In genomic region chr2:207166349-207167128, GRCh38 we compare ENCODE assay signal across 8 cellular contexts. TPM values are rescaled to one million over a fixed set of nuclear protein-coding genes. Genes with fewer than 3 reads are reported as not detected.
DNase-seq lines count a peak whose midpoint lies in the region; ATAC-seq and TF ChIP-seq lines count a peak whose summit lies in the region.

No MANE protein-coding gene starts in this region.

- peaks cover 0 to 12% of the 10 kb centered on the region in 2 donors for H3K4me1 ChIP-seq in naive thymus-derived CD4-positive, alpha-beta T cell (ENCODE audit: control insufficient read depth in 2 of 2, insufficient read depth in 2 of 2, low read length in 2 of 2)

- H3K36me3 ChIP-seq in naive thymus-derived CD4-positive, alpha-beta T cell (ENCODE audit: control insufficient read depth in 2 of 3, insufficient read depth in 3 of 3, low read length in 3 of 3) = no peaks in the 10 kb centered on the region

- H3K27ac ChIP-seq in naive thymus-derived CD4-positive, alpha-beta T cell (ENCODE audit: low read depth, low read length) = peak overlapping the region; percentile 100

- peaks cover 41% of the 10 kb centered on the region for H3K4me1 Mint-ChIP-seq in activated T-helper 2 cell treated with anti-CD3 and anti-CD28 coated beads, Interferon-gamma antibody, Interleukin-2, Interleukin-4, amounts not matched to agents 10 μg/mL and 5 μg/mL and 100 μg/mL, durations not matched to agents 14 hours and 24 hours and 36 hours (ENCODE audit: low read depth)
- peaks cover 28 to 43% (median 31%) of the 10 kb centered on the region in 7 donors for H3K4me1 Mint-ChIP-seq in naive thymus-derived CD4-positive, alpha-beta T cell

- POLR2A ChIA-PET in naive thymus-derived CD4-positive, alpha-beta T cell (lab: Charles Lee) = interaction anchor here (0.6 to 9.2 kb wide), 44 partner anchors 11 to 1083 kb away, joined by 3 to 433 read pairs (median 6); partner anchors contain the start of genes CCNYL1, CREB1, EEF1B2 and FASTKD2

- TF ChIP-seq CTCF in fibroblast of mammary gland (conservative IDR thresholded peaks at IDR 0.05; ENCODE audit: control insufficient read depth, insufficient read depth, low read depth, low read length) = no peak

- H3K27me3 Mint-ChIP-seq in activated T-helper 2 cell treated with anti-CD3 and anti-CD28 coated beads, Interferon-gamma antibody, Interleukin-2, Interleukin-4, amounts not matched to agents 10 μg/mL and 5 μg/mL and 100 μg/mL, durations not matched to agents 14 hours and 24 hours and 36 hours (ENCODE audit: low read depth) = no peaks in the 10 kb centered on the region
- peaks cover 0 to 2% (median 0%) of the 10 kb centered on the region in 5 donors for H3K27me3 Mint-ChIP-seq in naive thymus-derived CD4-positive, alpha-beta T cell

- peak overlapping the region; percentile 98 for H3K4me3 Mint-ChIP-seq in activated T-helper 2 cell treated with anti-CD3 and anti-CD28 coated beads, Interferon-gamma antibody, Interleukin-2, Interleukin-4, amounts not matched to agents 10 μg/mL and 5 μg/mL and 100 μg/mL, durations not matched to agents 14 hours and 24 hours and 36 hours (ENCODE audit: low read depth)
- H3K4me3 Mint-ChIP-seq in naive thymus-derived CD4-positive, alpha-beta T cell = peak overlapping the region; percentile 94 to 100 (median 98)

- ATAC-seq in GM21360 (IDR thresholded peaks at IDR 0.05; ENCODE audit: unreplicated experiment) = peak; percentile 48
- ATAC-seq in naive thymus-derived CD4-positive, alpha-beta T cell = peak; percentile 65

- DNase-seq in DMS 273 treated with DMSO at 0.1 percent for 48 hours (lab: John Stamatoyannopoulos, UW) (peak; percentile 16), HK-2 (ENCODE audit: unreplicated experiment) (peak; percentile 81), fibroblast of mammary gland (ENCODE audit: low read depth) (peak; percentile 76), stromal cell of bone marrow (ENCODE audit: low read depth) (peak; percentile 66)
- peak; percentile 65 for DNase-seq in activated T-helper 2 cell treated with anti-CD3 and anti-CD28 coated beads, Interferon-gamma antibody, Interleukin-2, Interleukin-4, amounts not matched to agents 10 μg/mL and 5 μg/mL and 100 μg/mL, durations not matched to agents 14 hours and 24 hours and 36 hours (ENCODE audit: low spot score)
- DNase-seq in naive thymus-derived CD4-positive, alpha-beta T cell = peak; percentile 64 to 78 (median 74)

- CTCF ChIA-PET in naive thymus-derived CD4-positive, alpha-beta T cell (lab: Charles Lee) = interaction anchor here (1.0 to 4.6 kb wide), 6 partner anchors 14 to 118 kb away, joined by 3 to 61 read pairs (median 4); no protein-coding TSS in a partner anchor

- peak overlapping the region; percentile 56 for H3K4me3 ChIP-seq in fibroblast of mammary gland (ENCODE audit: control insufficient read depth, low read depth, low read length)
- peak overlapping the region; percentile 89 for H3K4me3 ChIP-seq in naive thymus-derived CD4-positive, alpha-beta T cell (ENCODE audit: low read length)

- intact Hi-C loops in activated T-helper 2 cell treated with anti-CD3 and anti-CD28 coated beads, Interferon-gamma antibody, Interleukin-2, Interleukin-4, amounts not matched to agents 10 μg/mL and 5 μg/mL and 100 μg/mL, durations not matched to agents 14 hours and 24 hours and 36 hours (cut with micrococcal nuclease) = loop anchor here (1.0 to 10.0 kb wide), 9 partner anchors 59 to 458 kb away; partner anchors contain the start of genes CREB1, FASTKD2, MDH1B and METTL21A
- intact Hi-C loops in naive thymus-derived CD4-positive, alpha-beta T cell (cut with micrococcal nuclease) = loop anchor here (1.0 to 10.0 kb wide), 24 partner anchors 23 to 1101 kb away; partner anchors contain the start of genes CCNYL1 (in 2 of the 2), CREB1 (in 2 of the 2), FASTKD2 (in 2 of the 2) and INO80D (in 2 of the 2)

- H3K27me3 ChIP-seq in naive thymus-derived CD4-positive, alpha-beta T cell (ENCODE audit: control insufficient read depth in 2 of 2, insufficient read depth in 2 of 2, low read length in 2 of 2) = no peaks in the 10 kb centered on the region

- H3K9me3 Mint-ChIP-seq in activated T-helper 2 cell treated with anti-CD3 and anti-CD28 coated beads, Interferon-gamma antibody, Interleukin-2, Interleukin-4, amounts not matched to agents 10 μg/mL and 5 μg/mL and 100 μg/mL, durations not matched to agents 14 hours and 24 hours and 36 hours = no peaks in the 10 kb centered on the region
- H3K9me3 Mint-ChIP-seq in naive thymus-derived CD4-positive, alpha-beta T cell = no peaks in the 10 kb centered on the region

- peaks cover 10% of the 10 kb centered on the region for H3K36me3 Mint-ChIP-seq in activated T-helper 2 cell treated with anti-CD3 and anti-CD28 coated beads, Interferon-gamma antibody, Interleukin-2, Interleukin-4, amounts not matched to agents 10 μg/mL and 5 μg/mL and 100 μg/mL, durations not matched to agents 14 hours and 24 hours and 36 hours (ENCODE audit: low read depth)
- H3K36me3 Mint-ChIP-seq in naive thymus-derived CD4-positive, alpha-beta T cell = peaks cover 0 to 11% (median 0%) of the 10 kb centered on the region in 5 donors

- H3K9me3 ChIP-seq in naive thymus-derived CD4-positive, alpha-beta T cell (ENCODE audit: control insufficient read depth in 2 of 3, low read length in 3 of 3) = no peaks in the 10 kb centered on the region

- H3K27ac Mint-ChIP-seq in activated T-helper 2 cell treated with anti-CD3 and anti-CD28 coated beads, Interferon-gamma antibody, Interleukin-2, Interleukin-4, amounts not matched to agents 10 μg/mL and 5 μg/mL and 100 μg/mL, durations not matched to agents 14 hours and 24 hours and 36 hours = peak overlapping the region; percentile 97
- H3K27ac Mint-ChIP-seq in naive thymus-derived CD4-positive, alpha-beta T cell = peak overlapping the region; percentile 93 to 99 (median 97)

TF ChIP-seq in PFSK-1, 5 proteins besides CTCF, POLR2A, EP300 and RAD21:
- 0 out of 4 replicates have a peak, but pooled peaks of 1 of the 2 experiments have one; percentile 4 for TF ChIP-seq REST (IDR thresholded peaks at IDR 0.05; ENCODE audit: insufficient read depth in 1 of 2, low read depth in 2 of 2, low read length in 2 of 2)
- peak; percentile 56; the same call in 1 of the 2 replicates for TF ChIP-seq POLR2AphosphoS5 (IDR thresholded peaks at IDR 0.05; ENCODE audit: low read depth, low read length)
- peak; percentile 4; the same call in 1 of the 2 replicates for TF ChIP-seq TAF1 (IDR thresholded peaks at IDR 0.05; ENCODE audit: borderline replicate concordance, insufficient read depth, low read length)
- TF ChIP-seq SIN3A (IDR thresholded peaks at IDR 0.05; ENCODE audit: borderline replicate concordance, insufficient read depth, low read length) = no peak
- peak; percentile 36 for TF ChIP-seq FOXP2 (optimal IDR thresholded peaks at IDR 0.05; ENCODE audit: borderline replicate concordance, extremely low read depth, extremely low read length, insufficient read depth)

RNA-seq across cellular contexts. Expression of gene KLF7, which starts 0.8 kb away (rescaled TPM):
- polyA plus RNA-seq in PFSK-1 (2012; ENCODE audit: insufficient read length, low read depth) = 8.4 TPM
- total RNA-seq in activated T-helper 2 cell treated with anti-CD3 and anti-CD28 coated beads, Interferon-gamma antibody, Interleukin-2, Interleukin-4, amounts not matched to agents 10 μg/mL and 5 μg/mL and 100 μg/mL, durations not matched to agents 14 hours and 24 hours and 36 hours = 16.6 and 19.3 TPM in 2 replicates
- 10 to 100 TPM; 25.4 to 93.3 (median 78.0) TPM for total RNA-seq in naive thymus-derived CD4-positive, alpha-beta T cell
- polyA plus RNA-seq in naive thymus-derived CD4-positive, alpha-beta T cell = 10 to 100 TPM; 18.7 to 23.1 TPM

Comparison
In these comparisons a context has a peak if more than half of its experiments do, and no peak if none do; other contexts are left out.
1. Peak in every context shown above with its lines: DNase-seq, ATAC-seq, H3K4me3 ChIP-seq and H3K27ac ChIP-seq.
2. DNase-seq: peak in every context shown above with its lines; median percentile 81 in HK-2; 76 in fibroblast of mammary gland; 74 in naive thymus-derived CD4-positive, alpha-beta T cell; 66 in stromal cell of bone marrow; 65 in activated T-helper 2 cell treated with anti-CD3 and anti-CD28 coated beads, Interferon-gamma antibody, Interleukin-2, Interleukin-4, amounts not matched to agents 10 μg/mL and 5 μg/mL and 100 μg/mL, durations not matched to agents 14 hours and 24 hours and 36 hours; 16 in DMS 273 treated with DMSO at 0.1 percent for 48 hours.